8 cellular contexts compared by ENCODE assay signal in the genomic region with DNA sequence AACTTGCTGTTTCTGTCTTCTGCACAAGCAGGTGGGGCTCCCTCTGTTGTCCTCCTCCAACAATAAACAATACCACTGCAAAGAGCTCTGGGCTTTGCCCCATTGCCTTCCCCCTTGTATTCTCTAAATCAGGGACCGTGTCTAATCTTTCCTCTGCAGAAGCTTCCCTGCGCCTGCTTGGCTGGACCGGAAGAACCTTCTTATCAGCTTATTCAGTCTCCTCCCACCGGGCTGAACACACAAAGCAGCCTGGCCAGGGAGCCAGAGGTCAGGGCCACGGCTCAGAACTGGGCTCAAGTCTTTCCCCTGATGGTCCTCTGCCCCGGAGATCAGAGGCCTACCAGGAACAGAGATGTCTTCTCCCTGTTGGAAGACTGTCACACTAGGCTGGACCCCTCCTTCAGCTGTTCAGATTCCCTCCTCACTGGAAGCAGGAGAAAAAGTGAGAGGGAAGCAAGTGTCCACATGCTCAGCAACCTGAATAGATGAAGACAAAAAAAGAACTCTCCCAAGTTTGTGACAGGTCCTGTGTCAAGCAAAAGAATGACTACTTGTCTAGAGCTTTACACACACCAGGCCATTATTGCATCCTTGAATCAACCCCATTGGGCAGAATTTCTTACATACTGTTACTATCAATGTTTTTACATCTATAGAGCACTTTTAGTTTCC.
A peak's percentile ranks its signal among the peaks of the same experiment; 100 is the strongest.
DNase-seq lines count a peak whose midpoint lies in the region; ATAC-seq, FAIRE-seq and TF ChIP-seq lines count a peak whose summit lies in the region.

No MANE protein-coding gene starts in this region.

- peak overlapping the region; percentile 19 for H3K4me3 Mint-ChIP-seq in stimulated activated naive CD8-positive, alpha-beta T cell treated with anti-CD3 and anti-CD28 coated beads, Interleukin-15, Interleukin-2, amounts not matched to agents 100 ng/mL and 50 ng/mL, for 24 hours

- H3K79me2 ChIP-seq in Karpas-422 (ENCODE audit: low read length): peaks cover 99% of the 10 kb centered on the region
- H3K79me2 ChIP-seq in GM12878 (ENCODE audit: control insufficient read depth, insufficient read depth, low read length): peaks cover 3% of the 10 kb centered on the region; the same call in 1 of the 2 replicates

- no peaks in the 10 kb centered on the region for H3K9me3 Mint-ChIP-seq in stimulated activated naive CD8-positive, alpha-beta T cell treated with anti-CD3 and anti-CD28 coated beads, Interleukin-15, Interleukin-2, amounts not matched to agents 100 ng/mL and 50 ng/mL, for 24 hours

- no peak for DNase-seq in stimulated activated naive CD8-positive, alpha-beta T cell treated with anti-CD3 and anti-CD28 coated beads, Interleukin-15, Interleukin-2, amounts not matched to agents 100 U/mL and 50 U/mL, for 24 hours
- peak; percentile 85 for DNase-seq in Karpas-422
- DNase-seq in GM12878 (ENCODE audit: low read depth, low spot score): no peak
- DNase-seq in right lobe of liver: peak; percentile 72 to 84 (median 82)
- DNase-seq in upper lobe of right lung: peak; percentile 67
- DNase-seq in NCI-H1930 (lab: John Stamatoyannopoulos, UW): no peak
- no peak for DNase-seq in hepatic stellate cell (ENCODE audit: low spot score)

- RAD21 ChIA-PET in GM12878 (lab: Charles Lee; ENCODE audit: unreplicated experiment): interaction anchor here (0.7 to 3.6 kb wide), 18 partner anchors 11 to 141 kb away, joined by 3 to 60 read pairs (median 8); a partner anchor contains a TSS

- FAIRE-seq in GM12878 (lab: Jason Lieb, UNC): peak; percentile 13

- peaks cover 63% of the 10 kb centered on the region for H3K4me1 Mint-ChIP-seq in stimulated activated naive CD8-positive, alpha-beta T cell treated with anti-CD3 and anti-CD28 coated beads, Interleukin-15, Interleukin-2, amounts not matched to agents 100 ng/mL and 50 ng/mL, for 24 hours (ENCODE audit: low read depth)

- ATAC-seq in stimulated activated naive CD8-positive, alpha-beta T cell treated with anti-CD3 and anti-CD28 coated beads, Interleukin-15, Interleukin-2, amounts not matched to agents 100 U/mL and 50 U/mL, for 24 hours: no peak
- peak; percentile 73 for ATAC-seq in GM12878
- peak; percentile 93 to 97 (median 95) for ATAC-seq in right lobe of liver
- peak; percentile 89 for ATAC-seq in upper lobe of right lung

- H3K27me3 ChIP-seq in Karpas-422 (ENCODE audit: low read length) (no peaks in the 10 kb centered on the region), GM12878 (replicated peaks in 1 of 2; ENCODE audit: control insufficient read depth in 2 of 2, insufficient read depth in 2 of 2, low read length in 1 of 2) (no peaks in the 10 kb centered on the region), right lobe of liver (no peaks in the 10 kb centered on the region), upper lobe of right lung (no peaks in the 10 kb centered on the region)

- CTCF ChIA-PET in GM12878 (lab: Yijun Ruan, JAX): interaction anchor here (0.6 to 5.2 kb wide), 14 partner anchors 8 to 148 kb away, joined by 3 to 35 read pairs (median 4); a partner anchor contains a TSS

- no TSS peak for BruUV-seq in GM12878 (replicated peaks; lab: Mats Ljungman, UMichigan)

- TF ChIP-seq POLR2A in GM12878 (IDR thresholded peaks at IDR 0.05; ENCODE audit: low read depth, low read length): no peak
- no peak for TF ChIP-seq POLR2A in right lobe of liver (IDR thresholded peaks at IDR 0.05)

- intact Hi-C loops in GM12878 (cut with micrococcal nuclease; ENCODE audit: unreplicated experiment): loop anchor here (2.0 to 5.0 kb wide), 3 partner anchors 55 to 81 kb away; a partner anchor contains a TSS
- intact Hi-C loops in right lobe of liver (cut with DNase I): no loop called here
- intact Hi-C loops in upper lobe of right lung (cut with DNase I): no loop called here

- peak overlapping the region; percentile 85 for H3K27ac ChIP-seq in Karpas-422 (ENCODE audit: low read length)
- H3K27ac ChIP-seq in GM12878 (ENCODE audit: control insufficient read depth, insufficient read depth): peak overlapping the region; percentile 67
- H3K27ac ChIP-seq in right lobe of liver: peak overlapping the region in 1 of 3 donors; percentile 36
- H3K27ac ChIP-seq in upper lobe of right lung: peak overlapping the region; percentile 56

- H4K20me1 ChIP-seq in Karpas-422 (ENCODE audit: insufficient read depth, low read depth, low read length) (peaks cover 8% of the 10 kb centered on the region; the same call in 1 of the 2 replicates), GM12878 (ENCODE audit: control insufficient read depth, insufficient read depth) (no peaks in the 10 kb centered on the region)

- H3K27me3 Mint-ChIP-seq in stimulated activated naive CD8-positive, alpha-beta T cell treated with anti-CD3 and anti-CD28 coated beads, Interleukin-15, Interleukin-2, amounts not matched to agents 100 ng/mL and 50 ng/mL, for 24 hours: no peaks in the 10 kb centered on the region

- POLR2A ChIA-PET in GM12878 (lab: Charles Lee): interaction anchor here (0.6 to 6.5 kb wide), 13 partner anchors 11 to 148 kb away, joined by 3 to 58 read pairs (median 7); a partner anchor contains a TSS

- peaks cover 88% of the 10 kb centered on the region for H3K4me1 ChIP-seq in Karpas-422 (ENCODE audit: low read length)
- H3K4me1 ChIP-seq in GM12878 (ENCODE audit: control insufficient read depth, insufficient read depth, low read length): peaks cover 26% of the 10 kb centered on the region
- peaks cover 0 to 16% (median 7%) of the 10 kb centered on the region in 4 donors for H3K4me1 ChIP-seq in right lobe of liver
- H3K4me1 ChIP-seq in upper lobe of right lung: peaks cover 16% of the 10 kb centered on the region

- TF ChIP-seq CTCF in GM12878 (IDR thresholded peaks at IDR 0.05 in 2 of 3, conservative IDR thresholded peaks at IDR 0.05 in 1 of 3; ENCODE audit: control insufficient read depth in 2 of 3, extremely low read depth in 1 of 3, insufficient read depth in 1 of 3, low read depth in 3 of 3, low read length in 3 of 3) (peak in 1 of 3 experiments; percentile 10; a peak in 1 of 6 replicates), right lobe of liver (IDR thresholded peaks at IDR 0.05) (no peak), upper lobe of right lung (IDR thresholded peaks at IDR 0.05) (no peak)

- SMC1A ChIA-PET in GM12878 (lab: Charles Lee; ENCODE audit: uncharacterized antibody, unreplicated experiment): interaction anchor here (0.6 to 5.7 kb wide), 26 partner anchors 9 to 181 kb away, joined by 3 to 103 read pairs (median 5); a partner anchor contains a TSS

- no peaks in the 10 kb centered on the region for H3K9me3 ChIP-seq in Karpas-422 (ENCODE audit: low read length)
- no peaks in the 10 kb centered on the region for H3K9me3 ChIP-seq in GM12878 (replicated peaks; ENCODE audit: control insufficient read depth, insufficient read depth, low read length)
- no peaks in the 10 kb centered on the region for H3K9me3 ChIP-seq in right lobe of liver
- no peaks in the 10 kb centered on the region for H3K9me3 ChIP-seq in upper lobe of right lung

- WGBS in GM12878 (ENCODE audit: insufficient coverage, insufficient replicate concordance, low lambda C conversion rate, missing lambda C conversion rate): 26% methylated on average over 6 of the region's 6 CpGs
- WGBS in right lobe of liver (ENCODE audit: insufficient coverage, low coverage, low lambda C conversion rate, missing lambda C conversion rate): 1% methylated on average over 6 of the region's 6 CpGs

- H3K4me3 ChIP-seq in Karpas-422 (ENCODE audit: low read length): peak overlapping the region; percentile 31; the same call in 1 of the 2 replicates
- peak overlapping the region; percentile 24; the same call in 1 of the 2 replicates for H3K4me3 ChIP-seq in GM12878
- H3K4me3 ChIP-seq in right lobe of liver: no peak overlapping the region
- no peak overlapping the region for H3K4me3 ChIP-seq in upper lobe of right lung

- H3K36me3 Mint-ChIP-seq in stimulated activated naive CD8-positive, alpha-beta T cell treated with anti-CD3 and anti-CD28 coated beads, Interleukin-15, Interleukin-2, amounts not matched to agents 100 ng/mL and 50 ng/mL, for 24 hours (ENCODE audit: low read depth): no peaks in the 10 kb centered on the region

- H3K4me2 ChIP-seq in Karpas-422 (ENCODE audit: low read depth, low read length, poor library complexity, severe bottlenecking) (peak overlapping the region; percentile 56), GM12878 (ENCODE audit: control insufficient read depth, insufficient read depth) (peak overlapping the region; percentile 18)

- H3K27ac Mint-ChIP-seq in stimulated activated naive CD8-positive, alpha-beta T cell treated with anti-CD3 and anti-CD28 coated beads, Interleukin-15, Interleukin-2, amounts not matched to agents 100 ng/mL and 50 ng/mL, for 24 hours: peak overlapping the region; percentile 18

- TF ChIP-seq EP300 in GM12878 (IDR thresholded peaks at IDR 0.05; ENCODE audit: borderline replicate concordance in 1 of 2, control insufficient read depth in 1 of 2, low read depth in 2 of 2, low read length in 2 of 2): no peak

- H3K9me2 ChIP-seq in Karpas-422 (replicated peaks; ENCODE audit: insufficient read depth, low read length): no peaks in the 10 kb centered on the region

- H3K36me3 ChIP-seq in Karpas-422 (ENCODE audit: insufficient read depth, low read length) (peaks cover 20% of the 10 kb centered on the region), GM12878 (ENCODE audit: control insufficient read depth in 2 of 2, insufficient read depth in 2 of 2, low read length in 1 of 2) (no peaks in the 10 kb centered on the region; a peak in 1 of 4 replicates), right lobe of liver (no peaks in the 10 kb centered on the region), upper lobe of right lung (no peaks in the 10 kb centered on the region)

- no peak overlapping the region for H2AFZ ChIP-seq in Karpas-422 (ENCODE audit: low read length)
- peak overlapping the region; percentile 49 for H2AFZ ChIP-seq in GM12878 (ENCODE audit: control insufficient read depth, low read depth, low read length)

- in situ Hi-C loops in GM12878 (cut with MboI): no loop called here

- TF ChIP-seq RAD21 in GM12878 (IDR thresholded peaks at IDR 0.05; ENCODE audit: insufficient read depth, low read depth, low read length): no peak

- H3K9ac ChIP-seq in Karpas-422 (ENCODE audit: low read length) (peak overlapping the region; percentile 57), GM12878 (ENCODE audit: control insufficient read depth, insufficient read depth, low read length) (no peak overlapping the region)

TF ChIP-seq in GM12878, 131 proteins besides CTCF, POLR2A, EP300 and RAD21 (continues in another document):
- peak; percentile 3; the same call in 1 of the 2 replicates for TF ChIP-seq SMC3 (IDR thresholded peaks at IDR 0.05; ENCODE audit: borderline replicate concordance, low read length)

Comparison
In these comparisons a context has a peak if more than half of its experiments do, and no peak if none do; other contexts are left out.
1. DNase-seq: peak in Karpas-422 (single experiment), right lobe of liver (3 of 3) and upper lobe of right lung (single experiment); none in stimulated activated naive CD8-positive, alpha-beta T cell treated with anti-CD3 and anti-CD28 coated beads, Interleukin-15, Interleukin-2, amounts not matched to agents 100 U/mL and 50 U/mL, for 24 hours (single experiment), GM12878 (single experiment), NCI-H1930 (0 of 2) and hepatic stellate cell (single experiment).
2. H3K4me3 ChIP-seq: peak in Karpas-422 (single experiment) and GM12878 (single experiment); none in right lobe of liver (0 of 3) and upper lobe of right lung (single experiment).